In the genomic region with DNA sequence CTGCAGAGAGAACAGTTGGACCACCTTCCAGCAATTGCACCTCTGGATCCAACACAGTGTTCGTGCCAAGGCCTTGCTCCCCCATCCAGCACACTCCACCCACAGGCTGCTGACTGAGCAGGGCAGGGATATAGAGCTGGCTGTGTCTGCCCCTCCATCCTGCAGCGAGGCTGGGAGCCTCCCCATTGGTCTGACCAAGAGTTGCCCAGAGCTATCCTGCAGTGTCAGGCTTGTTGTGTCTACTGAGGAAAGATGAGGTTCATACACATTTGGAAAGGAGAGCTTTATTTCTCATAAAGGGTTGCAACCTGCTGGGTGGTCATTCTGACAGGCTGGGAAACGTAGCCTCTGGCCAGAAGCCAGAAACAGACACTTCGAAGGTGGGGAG, we compare ENCODE assay signal across 12 cellular contexts. TPM values are rescaled to one million over a fixed set of nuclear protein-coding genes. Genes with fewer than 3 reads are reported as not detected.
DNase-seq lines count a peak whose midpoint lies in the region; ATAC-seq and TF ChIP-seq lines count a peak whose summit lies in the region.
"Had no signal": no experiment of that assay in that cellular context is flagged by ENCODE, and none has a peak within 500 bp of the region (broad histone marks: within the 10 kb centered on the region; RNA-seq: fewer than 3 reads in every experiment).

No MANE protein-coding gene starts in this region.

- H3K36me3 ChIP-seq in SK-N-SH (replicated peaks in 1 of 2; ENCODE audit: control insufficient read depth in 1 of 2, insufficient read depth in 2 of 2, low read length in 1 of 2), result no peaks in the 10 kb centered on the region

- H3K9ac ChIP-seq in SK-N-SH, result no peak overlapping the region

- CTCF ChIA-PET in SK-N-SH (lab: Yijun Ruan, JAX), result interaction anchor here (0.9 to 1.6 kb wide), 6 partner anchors 11 to 328 kb away, joined by 3 to 7 read pairs (median 6); no protein-coding TSS in a partner anchor

- POLR2A ChIA-PET in SK-N-SH (lab: Yijun Ruan, JAX), result interaction anchor here (1.8 to 2.3 kb wide), 2 partner anchors 10 to 13 kb away, joined by 10 to 11 read pairs; no protein-coding TSS in a partner anchor

- H3K4me1 ChIP-seq in SK-N-SH (ENCODE audit: control insufficient read depth in 1 of 2, insufficient read depth in 2 of 2, low read depth in 1 of 2, low read length in 1 of 2), result peaks cover 0 to 27% of the 10 kb centered on the region in 2 experiments; a peak in 1 of 4 replicates

- H3F3A ChIP-seq in SK-N-SH (replicated peaks; ENCODE audit: insufficient read depth), result no peaks in the 10 kb centered on the region

- H3K36me3 Mint-ChIP-seq in stimulated activated effector memory CD8-positive, alpha-beta T cell treated with anti-CD3 and anti-CD28 coated beads, Interleukin-12 subunit alpha, Interleukin-12 subunit beta, amount 100 ng/mL, for 72 hours, result peaks cover 37% of the 10 kb centered on the region

- H3K9me3 Mint-ChIP-seq in stimulated activated effector memory CD8-positive, alpha-beta T cell treated with anti-CD3 and anti-CD28 coated beads, Interleukin-12 subunit alpha, Interleukin-12 subunit beta, amount 100 ng/mL, for 72 hours, result no peaks in the 10 kb centered on the region
- H3K9me3 Mint-ChIP-seq: activated T-helper 2 cell treated with anti-CD3 and anti-CD28 coated beads, Interferon-gamma antibody, Interleukin-2, Interleukin-4, amounts not matched to agents 10 μg/mL and 5 μg/mL and 100 μg/mL, durations not matched to agents 14 hours and 24 hours and 36 hours had no signal

- TF ChIP-seq EP300 in SK-N-SH (IDR thresholded peaks at IDR 0.05; ENCODE audit: borderline replicate concordance in 1 of 2, low read depth in 1 of 2, low read length in 1 of 2), result no peak

- DNase-seq in SK-N-SH (no peak), NCI-H226 (peak; percentile 69), fibroblast of the aortic adventitia (ENCODE audit: low read depth) (peak; percentile 21), NCI-H2029 treated with DMSO at 0.1 percent for 48 hours (lab: John Stamatoyannopoulos, UW) (no peak)
- DNase-seq in stimulated activated effector memory CD8-positive, alpha-beta T cell treated with anti-CD3 and anti-CD28 coated beads, Interleukin-12 subunit alpha, Interleukin-12 subunit beta, amount 100 ng/mL, for 72 hours (ENCODE audit: low spot score in 2 of 2), result no peak
- DNase-seq: effector memory CD4-positive, alpha-beta T cell; stimulated activated CD4-positive, alpha-beta T cell treated with anti-CD3 and anti-CD28 coated beads, Interleukin-4, amount 100 ng/mL, for 24 hours had no signal

- ATAC-seq in SK-N-SH treated with all-trans-retinoic acid at 6 μM for 48 hours (peak; percentile 30; the same call in 1 of the 3 replicates), GM19395 (IDR thresholded peaks at IDR 0.05; ENCODE audit: unreplicated experiment) (no peak), GM21367 (IDR thresholded peaks at IDR 0.05; ENCODE audit: unreplicated experiment) (no peak)
- ATAC-seq in stimulated activated effector memory CD8-positive, alpha-beta T cell treated with anti-CD3 and anti-CD28 coated beads, Interleukin-12 subunit alpha, Interleukin-12 subunit beta, amount 100 ng/mL, for 72 hours, result no peak

- TF ChIP-seq CTCF in SK-N-SH (IDR thresholded peaks at IDR 0.05), result no peak
- no peak for TF ChIP-seq CTCF in fibroblast of the aortic adventitia (IDR thresholded peaks at IDR 0.05; ENCODE audit: insufficient read depth, low read length)

- H3K79me2 ChIP-seq in SK-N-SH (ENCODE audit: insufficient read depth), result no peaks in the 10 kb centered on the region

- no peak overlapping the region for H3K4me3 ChIP-seq in SK-N-SH (ENCODE audit: low read depth in 2 of 2, low read length in 1 of 2)
- no peak overlapping the region for H3K4me3 ChIP-seq in fibroblast of the aortic adventitia (ENCODE audit: low read depth, low read length)
- H3K4me3 ChIP-seq: upper lobe of left lung had no signal

- no peaks in the 10 kb centered on the region for H3K9me2 ChIP-seq in SK-N-SH

- no peaks in the 10 kb centered on the region for H4K20me1 ChIP-seq in SK-N-SH (ENCODE audit: insufficient read depth)

- H3K27me3 ChIP-seq in SK-N-SH (ENCODE audit: insufficient read depth), result no peaks in the 10 kb centered on the region
- H3K27me3 ChIP-seq: upper lobe of left lung had no signal

- no peak overlapping the region for H2AFZ ChIP-seq in SK-N-SH (ENCODE audit: low read depth)

- no peaks in the 10 kb centered on the region for H3K9me3 ChIP-seq in SK-N-SH
- H3K9me3 ChIP-seq: upper lobe of left lung had no signal

- 37% methylated on average over 2 of the region's 4 CpGs for WGBS in SK-N-SH (ENCODE audit: low lambda C conversion rate)

- no peak overlapping the region for H3K4me2 ChIP-seq in SK-N-SH

- peaks cover 71% of the 10 kb centered on the region for H3K4me1 Mint-ChIP-seq in stimulated activated effector memory CD8-positive, alpha-beta T cell treated with anti-CD3 and anti-CD28 coated beads, Interleukin-12 subunit alpha, Interleukin-12 subunit beta, amount 100 ng/mL, for 72 hours

- peak overlapping the region; percentile 68 for H3K27ac Mint-ChIP-seq in stimulated activated effector memory CD8-positive, alpha-beta T cell treated with anti-CD3 and anti-CD28 coated beads, Interleukin-12 subunit alpha, Interleukin-12 subunit beta, amount 100 ng/mL, for 72 hours
- H3K27ac Mint-ChIP-seq: activated T-helper 2 cell treated with anti-CD3 and anti-CD28 coated beads, Interferon-gamma antibody, Interleukin-2, Interleukin-4, amounts not matched to agents 10 μg/mL and 5 μg/mL and 100 μg/mL, durations not matched to agents 14 hours and 24 hours and 36 hours had no signal

- peak overlapping the region; percentile 56 for H3K4me3 Mint-ChIP-seq in stimulated activated effector memory CD8-positive, alpha-beta T cell treated with anti-CD3 and anti-CD28 coated beads, Interleukin-12 subunit alpha, Interleukin-12 subunit beta, amount 100 ng/mL, for 72 hours

- H3K27ac ChIP-seq in SK-N-SH (ENCODE audit: low read depth in 2 of 2, low read length in 1 of 2), result peak overlapping the region in 1 of 2 experiments; percentile 84; a peak in 2 of 4 replicates

- TF ChIP-seq RAD21 in SK-N-SH (IDR thresholded peaks at IDR 0.05; ENCODE audit: low read length), result no peak

TF ChIP-seq in SK-N-SH treated with all-trans-retinoic acid at 6 μM for 48 hours, 23 proteins besides CTCF, POLR2A, EP300 and RAD21 (continues in another document):
- TF ChIP-seq, protein P1, sequence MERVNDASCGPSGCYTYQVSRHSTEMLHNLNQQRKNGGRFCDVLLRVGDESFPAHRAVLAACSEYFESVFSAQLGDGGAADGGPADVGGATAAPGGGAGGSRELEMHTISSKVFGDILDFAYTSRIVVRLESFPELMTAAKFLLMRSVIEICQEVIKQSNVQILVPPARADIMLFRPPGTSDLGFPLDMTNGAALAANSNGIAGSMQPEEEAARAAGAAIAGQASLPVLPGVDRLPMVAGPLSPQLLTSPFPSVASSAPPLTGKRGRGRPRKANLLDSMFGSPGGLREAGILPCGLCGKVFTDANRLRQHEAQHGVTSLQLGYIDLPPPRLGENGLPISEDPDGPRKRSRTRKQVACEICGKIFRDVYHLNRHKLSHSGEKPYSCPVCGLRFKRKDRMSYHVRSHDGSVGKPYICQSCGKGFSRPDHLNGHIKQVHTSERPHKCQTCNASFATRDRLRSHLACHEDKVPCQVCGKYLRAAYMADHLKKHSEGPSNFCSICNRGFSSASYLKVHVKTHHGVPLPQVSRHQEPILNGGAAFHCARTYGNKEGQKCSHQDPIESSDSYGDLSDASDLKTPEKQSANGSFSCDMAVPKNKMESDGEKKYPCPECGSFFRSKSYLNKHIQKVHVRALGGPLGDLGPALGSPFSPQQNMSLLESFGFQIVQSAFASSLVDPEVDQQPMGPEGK (CRISPR knock-in tag; IDR thresholded peaks at IDR 0.05; ENCODE audit: borderline replicate concordance), result no peak
- no peak for TF ChIP-seq ZC3H10 (CRISPR knock-in tag; IDR thresholded peaks at IDR 0.05)
- TF ChIP-seq OSR1 (CRISPR knock-in tag; IDR thresholded peaks at IDR 0.05), result no peak

TF ChIP-seq in SK-N-SH, 30 proteins besides CTCF, POLR2A, EP300 and RAD21 (continues in another document):
- TF ChIP-seq RFX5 (IDR thresholded peaks at IDR 0.05; ENCODE audit: low read length) (no peak), TAF1 (IDR thresholded peaks at IDR 0.05; ENCODE audit: borderline replicate concordance, low read depth, low read length) (no peak), TEAD4 (IDR thresholded peaks at IDR 0.05; ENCODE audit: borderline replicate concordance, insufficient read depth) (no peak), FOXJ3 (CRISPR knock-in tag; IDR thresholded peaks at IDR 0.05) (no peak), MEF2A (IDR thresholded peaks at IDR 0.05; ENCODE audit: borderline replicate concordance, low read depth) (no peak), IRF3 (IDR thresholded peaks at IDR 0.05; ENCODE audit: low read depth, low read length) (no peak), JUND (IDR thresholded peaks at IDR 0.05) (no peak), PBX3 (IDR thresholded peaks at IDR 0.05) (no peak)
- TF ChIP-seq, protein P2, sequence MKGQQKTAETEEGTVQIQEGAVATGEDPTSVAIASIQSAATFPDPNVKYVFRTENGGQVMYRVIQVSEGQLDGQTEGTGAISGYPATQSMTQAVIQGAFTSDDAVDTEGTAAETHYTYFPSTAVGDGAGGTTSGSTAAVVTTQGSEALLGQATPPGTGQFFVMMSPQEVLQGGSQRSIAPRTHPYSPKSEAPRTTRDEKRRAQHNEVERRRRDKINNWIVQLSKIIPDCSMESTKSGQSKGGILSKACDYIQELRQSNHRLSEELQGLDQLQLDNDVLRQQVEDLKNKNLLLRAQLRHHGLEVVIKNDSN (IDR thresholded peaks at IDR 0.05; ENCODE audit: borderline replicate concordance, low read depth), result no peak

RNA-seq across cellular contexts. Expression of gene PRF1, which starts 27.1 kb away (rescaled TPM):
- not detected in 2 replicates for polyA plus RNA-seq in SK-N-SH (2012; rRNA removed)
- polyA plus RNA-seq in SK-N-SH (2012; cell fraction: cytosol; rRNA removed), result not detected in 2 replicates
- not detected in 2 replicates for polyA plus RNA-seq in SK-N-SH (2012; cell fraction: nucleus; rRNA removed)
- not detected in 2 replicates for total RNA-seq in fibroblast of the aortic adventitia (ENCODE audit: low replicate concordance)

Comparison
In these comparisons a context has a peak if more than half of its experiments do, and no peak if none do; other contexts are left out.
1. DNase-seq: peak in NCI-H226 (single experiment) and fibroblast of the aortic adventitia (single experiment); none in SK-N-SH (single experiment), stimulated activated effector memory CD8-positive, alpha-beta T cell treated with anti-CD3 and anti-CD28 coated beads, Interleukin-12 subunit alpha, Interleukin-12 subunit beta, amount 100 ng/mL, for 72 hours (0 of 2) and NCI-H2029 treated with DMSO at 0.1 percent for 48 hours (single experiment).